ENCODE assay signal across 1 cellular context in genomic region chr12:116177017-116177416, GRCh38.
TF ChIP-seq lines count a peak whose summit lies in the region.

No MANE protein-coding gene starts in this region.

TF ChIP-seq in K562, 482 proteins besides CTCF, POLR2A, EP300 and RAD21 (continued from another document and continues in another):
- TF ChIP-seq ATF3 (IDR thresholded peaks at IDR 0.05) (no peak), ATF3 (CRISPR knock-in tag; conservative IDR thresholded peaks at IDR 0.05) (no peak), ZBTB9 (CRISPR knock-in tag; IDR thresholded peaks at IDR 0.05) (no peak), RBM39 (optimal IDR thresholded peaks at IDR 0.05; ENCODE audit: low read depth, low read length) (no peak), CTBP1 (IDR thresholded peaks at IDR 0.05; ENCODE audit: borderline replicate concordance) (no peak), PURB (CRISPR knock-in tag; IDR thresholded peaks at IDR 0.05; ENCODE audit: low read depth) (no peak), MNT (conservative IDR thresholded peaks at IDR 0.05) (0 out of 4 replicates have a peak, but pooled peaks of 1 of the 2 experiments have one; percentile 26), ZNF830 (CRISPR knock-in tag; IDR thresholded peaks at IDR 0.05) (no peak), AFF4 (CRISPR knock-in tag; IDR thresholded peaks at IDR 0.05) (no peak), ZNF644 (tag; IDR thresholded peaks at IDR 0.05; ENCODE audit: low read depth) (no peak), KDM2B (CRISPR knock-in tag; IDR thresholded peaks at IDR 0.05) (no peak), MAFG (tag; conservative IDR thresholded peaks at IDR 0.05) (peak; percentile 60), NONO (IDR thresholded peaks at IDR 0.05; ENCODE audit: low read depth in 2 of 2, low read length in 1 of 2) (no peak), MAX (CRISPR knock-in tag; IDR thresholded peaks at IDR 0.05) (no peak), TCF7 (IDR thresholded peaks at IDR 0.05; ENCODE audit: borderline replicate concordance) (no peak), ZNF354B (CRISPR knock-in tag; IDR thresholded peaks at IDR 0.05) (no peak), ESRRB (CRISPR knock-in tag; IDR thresholded peaks at IDR 0.05; ENCODE audit: borderline replicate concordance) (no peak), STAT5A (IDR thresholded peaks at IDR 0.05; ENCODE audit: borderline replicate concordance, low read length) (peak; percentile 52), ZBTB43 (CRISPR knock-in tag; IDR thresholded peaks at IDR 0.05) (no peak), CBFA2T3 (IDR thresholded peaks at IDR 0.05) (peak; percentile 22; the same call in 1 of the 2 replicates), ZNF583 (CRISPR knock-in tag; IDR thresholded peaks at IDR 0.05) (no peak), SREBF2 (CRISPR knock-in tag; IDR thresholded peaks at IDR 0.05) (no peak), UBTF (IDR thresholded peaks at IDR 0.05; ENCODE audit: borderline replicate concordance in 1 of 2, low read depth in 2 of 2, low read length in 2 of 2) (no peak), ZBTB2 (IDR thresholded peaks at IDR 0.05) (no peak), RBFOX2 (IDR thresholded peaks at IDR 0.05; ENCODE audit: low read depth, low read length) (no peak), PHB (CRISPR knock-in tag; IDR thresholded peaks at IDR 0.05) (no peak), CREB3L1 (IDR thresholded peaks at IDR 0.05; ENCODE audit: borderline replicate concordance, low read depth) (no peak), GTF2A2 (tag; IDR thresholded peaks at IDR 0.05) (no peak), NKRF (IDR thresholded peaks at IDR 0.05; ENCODE audit: borderline replicate concordance) (no peak), ZBTB8A (IDR thresholded peaks at IDR 0.05; ENCODE audit: partially characterized antibody) (no peak), GATA2 (CRISPR knock-in tag; IDR thresholded peaks at IDR 0.05) (no peak), RHOXF2B (CRISPR knock-in tag; conservative IDR thresholded peaks at IDR 0.05) (no peak), E2F5 (CRISPR knock-in tag; IDR thresholded peaks at IDR 0.05) (no peak), ELF4 (CRISPR knock-in tag; IDR thresholded peaks at IDR 0.05) (no peak), FOSL1 (tag; conservative IDR thresholded peaks at IDR 0.05) (no peak), MAFK (IDR thresholded peaks at IDR 0.05; ENCODE audit: low read length) (no peak)
